ENCODE assay signal across 20 cellular contexts in genomic region chr4:77012726-77013125, GRCh38.
A peak's percentile ranks its signal among the peaks of the same experiment; 100 is the strongest.
DNase-seq lines count a peak whose midpoint lies in the region; ATAC-seq, FAIRE-seq and TF ChIP-seq lines count a peak whose summit lies in the region.
"Had no signal": no experiment of that assay in that cellular context is flagged by ENCODE, and none has a peak within 500 bp of the region (broad histone marks: within the 10 kb centered on the region; RNA-seq: fewer than 3 reads in every experiment).

No MANE protein-coding gene starts in this region.

- 71 to 80% methylated on average over 5 of the region's 5 CpGs for WGBS in body of pancreas, 2 donors
- WGBS in gastroesophageal sphincter (ENCODE audit: low coverage in 1 of 2), 2 donors: 10 to 22% methylated on average over 1 to 2 of the region's 5 CpGs

- no peaks in the 10 kb centered on the region for H3K27me3 ChIP-seq in body of pancreas
- no peaks in the 10 kb centered on the region for H3K27me3 ChIP-seq in gastroesophageal sphincter
- H3K27me3 ChIP-seq in tibial artery: no peaks in the 10 kb centered on the region
- H3K27me3 ChIP-seq: cardiac muscle cell had no signal

- DNase-seq in body of pancreas: peak in 1 of 4 donors; percentile 9
- DNase-seq in mucosa of descending colon: no peak
- DNase-seq in tibial artery: peak in 1 of 2 donors; percentile 31
- DNase-seq in RCC 7860 (ENCODE audit: low spot score): no peak
- DNase-seq in NAMALWA (ENCODE audit: low spot score): no peak
- DNase-seq: activated CD4-positive, alpha-beta T cell treated with anti-CD3 and anti-CD28 coated beads, Interleukin-2, amount 10 ng/mL, durations not matched to agents 7 days and 5 days; DND-41; glutamatergic neuron; KBM-7; natural killer cell; NCI-H1930; NCI-H446; NK-92 treated with Interleukin-12 subunit alpha and Interleukin-12 subunit beta, amount 100 ng/mL, for 24 hours; RPMI8226; stimulated activated CD4-positive, alpha-beta T cell treated with anti-CD3 and anti-CD28 coated beads, Interleukin-12 subunit alpha, Interleukin-12 subunit beta, amount 100 ng/mL, for 4 hours; trophoblast cell had no signal

- H3K4me3 ChIP-seq in body of pancreas: no peak overlapping the region
- H3K4me3 ChIP-seq in gastroesophageal sphincter: no peak overlapping the region
- no peak overlapping the region for H3K4me3 ChIP-seq in mucosa of descending colon
- H3K4me3 ChIP-seq in tibial artery: no peak overlapping the region
- H3K4me3 ChIP-seq: cardiac muscle cell, lung had no signal

- no peak for TF ChIP-seq EP300 in gastroesophageal sphincter (IDR thresholded peaks at IDR 0.05)

- H3K27ac ChIP-seq in body of pancreas (no peak overlapping the region), gastroesophageal sphincter (peak overlapping the region in 3 of 4 donors; percentile 20 to 55 (median 54)), tibial artery (peak overlapping the region; percentile 14 to 20)
- H3K27ac ChIP-seq: cardiac muscle cell had no signal

- peak; percentile 38 for ATAC-seq in body of pancreas
- peak; percentile 36 for ATAC-seq in gastroesophageal sphincter
- peak; percentile 20 for ATAC-seq in mucosa of descending colon
- no peak for ATAC-seq in activated CD4-positive, CD25-positive, alpha-beta regulatory T cell treated with anti-CD3 and anti-CD28 coated beads, Interleukin-2, amount 50 U/mL, for 24 hours
- ATAC-seq: natural killer cell had no signal

- intact Hi-C loops in body of pancreas (cut with DNase I) (no loop called here), mucosa of descending colon (cut with DNase I, micrococcal nuclease) (no loop called here), tibial artery (cut with DNase I; ENCODE audit: low total_unique reads) (no loop called here)

- H3K4me1 ChIP-seq in body of pancreas (peaks cover 5% of the 10 kb centered on the region), gastroesophageal sphincter (peaks cover 5 to 38% (median 6%) of the 10 kb centered on the region in 3 donors), mucosa of descending colon (ENCODE audit: low read depth) (peaks cover 4% of the 10 kb centered on the region), tibial artery (peaks cover 0 to 20% (median 9%) of the 10 kb centered on the region in 4 donors)

- H3K9me3 ChIP-seq in body of pancreas: no peaks in the 10 kb centered on the region
- no peaks in the 10 kb centered on the region for H3K9me3 ChIP-seq in gastroesophageal sphincter
- H3K9me3 ChIP-seq in mucosa of descending colon: no peaks in the 10 kb centered on the region
- H3K9me3 ChIP-seq in tibial artery: no peaks in the 10 kb centered on the region

- TF ChIP-seq POLR2A in body of pancreas (IDR thresholded peaks at IDR 0.05) (no peak), gastroesophageal sphincter (IDR thresholded peaks at IDR 0.05) (no peak)

- H3K36me3 ChIP-seq in body of pancreas (replicated peaks in 1 of 2; ENCODE audit: insufficient read depth in 1 of 2, low read depth in 2 of 2) (no peaks in the 10 kb centered on the region), gastroesophageal sphincter (peaks cover 0 to 16% of the 10 kb centered on the region in 2 donors), mucosa of descending colon (ENCODE audit: low read depth) (no peaks in the 10 kb centered on the region), tibial artery (peaks cover 16 to 19% (median 16%) of the 10 kb centered on the region in 3 donors)

- FAIRE-seq in RCC 7860 (lab: Jason Lieb, UNC): no peak

- TF ChIP-seq CTCF in body of pancreas (IDR thresholded peaks at IDR 0.05) (no peak), gastroesophageal sphincter (IDR thresholded peaks at IDR 0.05) (no peak), mucosa of descending colon (IDR thresholded peaks at IDR 0.05) (no peak), tibial artery (IDR thresholded peaks at IDR 0.05) (no peak)

Comparison
In these comparisons a context has a peak if more than half of its experiments do, and no peak if none do; other contexts are left out.
1. ATAC-seq: peak in body of pancreas (single experiment), gastroesophageal sphincter (single experiment) and mucosa of descending colon (single experiment); none in activated CD4-positive, CD25-positive, alpha-beta regulatory T cell treated with anti-CD3 and anti-CD28 coated beads, Interleukin-2, amount 50 U/mL, for 24 hours (0 of 2).
2. H3K27ac ChIP-seq: peak in gastroesophageal sphincter (3 of 4) and tibial artery (2 of 2); none in body of pancreas (0 of 4).